ENCODE assay signal across 16 cellular contexts in the genomic region with DNA sequence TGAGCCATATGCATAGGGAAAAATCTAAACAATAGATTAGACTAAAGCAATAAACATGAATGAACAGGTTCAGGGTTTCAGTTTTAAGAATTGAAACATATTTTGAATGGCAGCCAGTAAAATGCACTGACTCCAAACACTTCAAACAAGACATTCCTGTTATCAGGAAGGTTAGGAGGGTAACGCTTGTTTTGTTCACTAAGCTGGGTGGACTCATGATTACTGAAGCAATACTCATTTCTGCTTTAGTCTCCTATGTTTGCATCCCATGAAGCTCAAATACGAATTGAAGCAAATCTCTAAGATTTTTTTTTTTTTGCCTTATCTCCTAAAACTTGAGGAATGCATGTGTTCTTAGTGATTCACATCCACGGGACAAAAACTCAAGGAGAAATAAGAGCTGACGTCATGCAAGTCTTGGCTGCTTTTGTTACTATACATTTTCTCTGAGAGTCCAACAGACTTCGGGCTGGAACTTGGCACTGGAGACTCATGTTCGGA. TPM values are rescaled to one million over a fixed set of nuclear protein-coding genes. Genes with fewer than 3 reads are reported as not detected.
DNase-seq lines count a peak whose midpoint lies in the region; ATAC-seq and TF ChIP-seq lines count a peak whose summit lies in the region.
"Had no signal": no experiment of that assay in that cellular context is flagged by ENCODE, and none has a peak within 500 bp of the region (broad histone marks: within the 10 kb centered on the region; RNA-seq: fewer than 3 reads in every experiment).

No MANE protein-coding gene starts in this region.

- peaks cover 12% of the 10 kb centered on the region for H3K36me3 Mint-ChIP-seq in Caco-2 (ENCODE audit: insufficient read depth, unreplicated experiment)
- H3K36me3 Mint-ChIP-seq: CD8-positive, alpha-beta T cell had no signal

- intact Hi-C loops in Caco-2 (cut with micrococcal nuclease; ENCODE audit: unreplicated experiment) = loop anchor here (1.0 kb wide), 1 partner anchor 39 kb away; no protein-coding TSS in a partner anchor
- intact Hi-C loops in left lung (cut with DNase I) = no loop called here

- TF ChIP-seq EP300 in gastroesophageal sphincter (IDR thresholded peaks at IDR 0.05) = no peak

- peak; percentile 39 for ATAC-seq in left lung
- ATAC-seq in gastroesophageal sphincter = no peak
- ATAC-seq in left lobe of liver = no peak
- ATAC-seq: CD8-positive, alpha-beta T cell; sciatic nerve had no signal

- H3K9me3 Mint-ChIP-seq in Caco-2 (ENCODE audit: unreplicated experiment) = no peaks in the 10 kb centered on the region
- H3K9me3 Mint-ChIP-seq: CD8-positive, alpha-beta T cell had no signal

- H3K27ac ChIP-seq in left lung = no peak overlapping the region
- no peak overlapping the region for H3K27ac ChIP-seq in gastroesophageal sphincter
- no peak overlapping the region for H3K27ac ChIP-seq in Karpas-422 (ENCODE audit: low read length)

- peaks cover 27% of the 10 kb centered on the region for H3K4me1 Mint-ChIP-seq in Caco-2 (ENCODE audit: low read depth, unreplicated experiment)

- no peak overlapping the region for H2AFZ ChIP-seq in Karpas-422 (ENCODE audit: low read length)

- TF ChIP-seq CTCF in Caco-2 (IDR thresholded peaks at IDR 0.05; ENCODE audit: insufficient read depth in 1 of 2, low read depth in 1 of 2, low read length in 1 of 2, severe bottlenecking in 1 of 2, unreplicated experiment in 1 of 2) (no peak), choroid plexus epithelial cell (conservative IDR thresholded peaks at IDR 0.05; ENCODE audit: low read depth, low read length) (no peak), left lung (IDR thresholded peaks at IDR 0.05) (no peak), gastroesophageal sphincter (IDR thresholded peaks at IDR 0.05) (no peak)

- H3K4me1 ChIP-seq in Caco-2 (peaks cover 38% of the 10 kb centered on the region), left lung (peaks cover 0 to 6% of the 10 kb centered on the region in 2 donors), gastroesophageal sphincter (no peaks in the 10 kb centered on the region), Karpas-422 (ENCODE audit: low read length) (no peaks in the 10 kb centered on the region)

- H3K4me3 Mint-ChIP-seq in Caco-2 (ENCODE audit: unreplicated experiment) = no peak overlapping the region
- H3K4me3 Mint-ChIP-seq: CD8-positive, alpha-beta T cell had no signal

- H3K9me3 ChIP-seq in Caco-2 = no peaks in the 10 kb centered on the region; the same call in 1 of the 2 replicates
- no peaks in the 10 kb centered on the region for H3K9me3 ChIP-seq in left lung
- H3K9me3 ChIP-seq in gastroesophageal sphincter = no peaks in the 10 kb centered on the region
- H3K9me3 ChIP-seq in Karpas-422 (ENCODE audit: low read length) = no peaks in the 10 kb centered on the region

- H3K9ac ChIP-seq in Karpas-422 (ENCODE audit: low read length) = no peak overlapping the region

- DNase-seq in Caco-2 (peak in 1 of 2 experiments; percentile 40), NCI-H1105 treated with DMSO at 0.1 percent for 48 hours (lab: John Stamatoyannopoulos, UW) (peak; percentile 24), choroid plexus epithelial cell (ENCODE audit: low read depth) (peak; percentile 96), left lung (no peak), SHP77 (lab: John Stamatoyannopoulos, UW) (no peak), Karpas-422 (no peak), left lobe of liver (ENCODE audit: low spot score) (no peak)
- DNase-seq: activated CD4-positive, alpha-beta T cell treated with anti-CD3 and anti-CD28 coated beads, Interleukin-2, amount 50 U/mL, for 1 hour; activated gamma-delta T cell treated with Interleukin-2 at 50 U/mL for 16 hours; CD8-positive, alpha-beta T cell; cortex of kidney; NCI-H1092 treated with DMSO at 0.1 percent for 48 hours; NCI-H69 had no signal

- H3K27me3 ChIP-seq in Caco-2 (replicated peaks; ENCODE audit: control insufficient read depth, insufficient read depth, low read length) = no peaks in the 10 kb centered on the region
- H3K27me3 ChIP-seq in left lung = peaks cover 8 to 83% of the 10 kb centered on the region in 2 donors
- peaks cover 77% of the 10 kb centered on the region for H3K27me3 ChIP-seq in gastroesophageal sphincter
- H3K27me3 ChIP-seq in Karpas-422 (ENCODE audit: low read length) = no peaks in the 10 kb centered on the region

- H3K4me2 ChIP-seq in Karpas-422 (ENCODE audit: low read depth, low read length, poor library complexity, severe bottlenecking) = no peak overlapping the region

- CTCF ChIA-PET in Caco-2 (lab: Charles Lee) = interaction anchor here (0.7 to 2.8 kb wide), 5 partner anchors 41 to 191 kb away, joined by 3 to 12 read pairs (median 4); no protein-coding TSS in a partner anchor

- BruUV-seq in Caco-2 (replicated peaks; lab: Mats Ljungman, UMichigan) = no TSS peak

- H4K20me1 ChIP-seq in Karpas-422 (ENCODE audit: insufficient read depth, low read depth, low read length) = no peaks in the 10 kb centered on the region

- no peak for TF ChIP-seq POLR2A in gastroesophageal sphincter (IDR thresholded peaks at IDR 0.05)

- WGBS in gastroesophageal sphincter (ENCODE audit: low coverage in 1 of 2), 2 donors = 25 to 54% methylated on average over 6 of the region's 6 CpGs

- H3K27me3 Mint-ChIP-seq in Caco-2 (ENCODE audit: insufficient read depth, unreplicated experiment) = no peaks in the 10 kb centered on the region

- POLR2A ChIA-PET in Caco-2 (lab: Charles Lee) = interaction anchor here (0.6 to 0.7 kb wide), 2 partner anchors 127 to 141 kb away, joined by 3 read pairs; no protein-coding TSS in a partner anchor

- H3K79me2 ChIP-seq in Karpas-422 (ENCODE audit: low read length) = no peaks in the 10 kb centered on the region

- peak overlapping the region; percentile 51 for H3K27ac Mint-ChIP-seq in Caco-2 (ENCODE audit: unreplicated experiment)
- H3K27ac Mint-ChIP-seq: CD8-positive, alpha-beta T cell had no signal

- H3K36me3 ChIP-seq in Caco-2 (ENCODE audit: control insufficient read depth, insufficient read depth, low read length) (no peaks in the 10 kb centered on the region), left lung (no peaks in the 10 kb centered on the region), gastroesophageal sphincter (no peaks in the 10 kb centered on the region), Karpas-422 (ENCODE audit: insufficient read depth, low read length) (no peaks in the 10 kb centered on the region)

- H3K4me3 ChIP-seq in Caco-2 (ENCODE audit: low read depth, low read length) (no peak overlapping the region), choroid plexus epithelial cell (ENCODE audit: low read depth, low read length) (no peak overlapping the region), left lung (no peak overlapping the region), gastroesophageal sphincter (no peak overlapping the region), Karpas-422 (ENCODE audit: low read length) (no peak overlapping the region)

- no peaks in the 10 kb centered on the region for H3K9me2 ChIP-seq in Karpas-422 (replicated peaks; ENCODE audit: insufficient read depth, low read length)

RNA-seq across cellular contexts. Expression of gene IGFL4, which starts 29.1 kb away (rescaled TPM):
- 3.9 and 4.4 TPM in 2 replicates for total RNA-seq in Caco-2 (2022)
- total RNA-seq in left lung = not detected
- not detected for total RNA-seq in gastroesophageal sphincter
- total RNA-seq in Karpas-422 (2014; rRNA removed; shearing (Covaris generic); ENCODE audit: low replicate concordance) = not detected in 2 replicates
- total RNA-seq in left lobe of liver = not detected
- total RNA-seq: CD8-positive, alpha-beta T cell had no signal

RNA-seq across cellular contexts. Expression of gene PGLYRP1, which starts 47.0 kb away (rescaled TPM):
- total RNA-seq in Caco-2 (2022) = not detected in 2 replicates
- 1 to 10 TPM in 1 of 2 donors, under 1 TPM in 1; 0.38 to 6.3 TPM for total RNA-seq in left lung
- total RNA-seq in gastroesophageal sphincter = not detected
- not detected in 2 replicates for total RNA-seq in Karpas-422 (2014; rRNA removed; shearing (Covaris generic); ENCODE audit: low replicate concordance)
- 0.43 TPM for total RNA-seq in left lobe of liver
- total RNA-seq: CD8-positive, alpha-beta T cell; urinary bladder had no signal

RNA-seq across cellular contexts. Expression of gene IGFL3, which starts 54.6 kb away (rescaled TPM):
- total RNA-seq in Caco-2 (2022) = 0.53 TPM in 1 of 2 replicates, not detected in the other
- not detected for total RNA-seq in left lung
- not detected for total RNA-seq in gastroesophageal sphincter
- total RNA-seq in Karpas-422 (2014; rRNA removed; shearing (Covaris generic); ENCODE audit: low replicate concordance) = not detected in 2 replicates
- total RNA-seq in left lobe of liver = not detected
- total RNA-seq: CD8-positive, alpha-beta T cell; sciatic nerve; urinary bladder had no signal

Comparison
In these comparisons a context has a peak if more than half of its experiments do, and no peak if none do; other contexts are left out.
1. DNase-seq: peak in NCI-H1105 treated with DMSO at 0.1 percent for 48 hours (single experiment) and choroid plexus epithelial cell (single experiment); none in left lung (0 of 2), SHP77 (0 of 2), Karpas-422 (single experiment) and left lobe of liver (single experiment).